In genomic region chr12:50296554-50296953, GRCh38 we compare ENCODE assay signal across 13 cellular contexts.
"Had no signal": no experiment of that assay in that cellular context is flagged by ENCODE, and none has a peak within 500 bp of the region (broad histone marks: within the 10 kb centered on the region; RNA-seq: fewer than 3 reads in every experiment).

No MANE protein-coding gene starts in this region.

- H3K27me3 ChIP-seq: upper lobe of right lung had no signal

- H3K36me3 ChIP-seq: upper lobe of right lung had no signal

- H3K4me3 ChIP-seq: mucosa of descending colon, upper lobe of right lung had no signal

- DNase-seq: activated CD4-positive, alpha-beta T cell treated with anti-CD3 and anti-CD28 coated beads for 1 hour; activated CD4-positive, alpha-beta T cell treated with anti-CD3 and anti-CD28 coated beads, Interleukin-2, amount 50 U/mL, for 4 hours; activated CD8-positive, alpha-beta memory T cell treated with anti-CD3 and anti-CD28 coated beads, Interleukin-2, amount 10 ng/mL, durations not matched to agents 7 days and 5 days; activated naive CD4-positive, alpha-beta T cell treated with anti-CD3 and anti-CD28 coated beads, Interleukin-2, amount 50 U/mL, for 16 hours; activated T-cell treated with anti-CD3 and anti-CD28 coated beads, Interleukin-2, amount 50 U/mL, for 1 hour; kidney glomerular epithelial cell; mammary epithelial cell; mucosa of descending colon; naive thymus-derived CD4-positive, alpha-beta T cell; retina; small intestine; stimulated activated naive CD8-positive, alpha-beta T cell treated with anti-CD3 and anti-CD28 coated beads, Interleukin-15, Interleukin-2, amounts not matched to agents 100 U/mL and 50 U/mL, for 24 hours; upper lobe of right lung had no signal

- H3K9me3 ChIP-seq: mucosa of descending colon, upper lobe of right lung had no signal
